In the genomic region with DNA sequence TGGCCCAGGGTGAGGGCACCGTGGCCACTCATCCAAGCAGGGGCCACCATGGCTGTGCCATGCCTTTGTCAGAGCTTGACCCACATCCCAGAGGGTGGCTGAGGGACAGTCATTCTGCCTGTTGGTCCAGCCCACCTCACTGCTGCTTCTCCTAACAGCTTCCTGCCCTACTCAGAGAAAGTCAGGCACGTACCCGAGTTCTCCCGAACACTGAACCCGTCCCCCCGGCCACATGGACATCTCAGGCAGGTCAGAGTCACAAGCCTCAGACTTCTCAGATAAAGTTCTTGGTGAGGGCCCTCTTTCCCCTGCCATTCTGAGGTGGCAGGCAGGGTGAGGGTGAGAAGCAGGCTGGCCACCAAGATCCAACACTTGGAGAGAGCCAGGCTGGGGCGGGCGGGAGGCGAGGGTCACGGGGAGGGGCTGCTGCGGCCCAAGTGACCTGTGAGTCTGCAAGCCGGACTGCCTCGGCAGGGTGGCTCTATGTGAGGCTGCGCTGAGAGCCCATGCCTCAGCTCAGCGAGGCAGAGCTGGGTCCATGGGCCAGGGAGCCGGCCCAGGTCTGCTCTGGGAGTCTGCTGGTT, we compare ENCODE assay signal across 13 cellular contexts.
"Had no signal": no experiment of that assay in that cellular context is flagged by ENCODE, and none has a peak within 500 bp of the region (broad histone marks: within the 10 kb centered on the region; RNA-seq: fewer than 3 reads in every experiment).

No MANE protein-coding gene starts in this region.

- H3K27ac ChIP-seq: brain microvascular endothelial cell, foreskin keratinocyte, parathyroid adenoma had no signal

- H2AFZ ChIP-seq: parathyroid adenoma had no signal

- H3K4me1 Mint-ChIP-seq: naive thymus-derived CD4-positive, alpha-beta T cell had no signal

- H3K9me3 Mint-ChIP-seq: T-helper 1 cell treated with Interleukin-12 subunit alpha and Interleukin-12 subunit beta and Interleukin-4 antibody, amounts not matched to agents 30 μg/mL and 1 μg/mL, for 36 hours had no signal

- H3K27me3 ChIP-seq: brain microvascular endothelial cell, foreskin keratinocyte had no signal

- DNase-seq: activated CD4-positive, alpha-beta T cell treated with anti-CD3 and anti-CD28 coated beads for 48 hours; activated gamma-delta T cell; activated T-cell treated with anti-CD3 and anti-CD28 coated beads, Interleukin-2, amount 50 U/mL, for 48 hours; amygdala; brain microvascular endothelial cell; foreskin keratinocyte; midbrain; retina; small intestine had no signal

- H3K4me3 Mint-ChIP-seq: activated naive CD8-positive, alpha-beta T cell; naive thymus-derived CD4-positive, alpha-beta T cell; T-helper 1 cell treated with Interleukin-12 subunit alpha and Interleukin-12 subunit beta and Interleukin-4 antibody, amounts not matched to agents 30 μg/mL and 1 μg/mL, for 36 hours had no signal

- H3K4me1 ChIP-seq: foreskin keratinocyte, parathyroid adenoma had no signal

- H3K27ac Mint-ChIP-seq: activated naive CD8-positive, alpha-beta T cell; naive thymus-derived CD4-positive, alpha-beta T cell; T-helper 1 cell treated with Interleukin-12 subunit alpha and Interleukin-12 subunit beta and Interleukin-4 antibody, amounts not matched to agents 30 μg/mL and 1 μg/mL, for 36 hours had no signal

- H3K36me3 Mint-ChIP-seq: activated naive CD8-positive, alpha-beta T cell; naive thymus-derived CD4-positive, alpha-beta T cell had no signal

- H3K36me3 ChIP-seq: brain microvascular endothelial cell had no signal

- H3K9ac ChIP-seq: parathyroid adenoma had no signal

- H3K79me2 ChIP-seq: parathyroid adenoma had no signal

- H3K27me3 Mint-ChIP-seq: activated naive CD8-positive, alpha-beta T cell had no signal
